20 cellular contexts compared by ENCODE assay signal in genomic region chr9:81611664-81612063, GRCh38.
"Had no signal": no experiment of that assay in that cellular context is flagged by ENCODE, and none has a peak within 500 bp of the region (broad histone marks: within the 10 kb centered on the region; RNA-seq: fewer than 3 reads in every experiment).

No MANE protein-coding gene starts in this region.

- H3K27me3 Mint-ChIP-seq: activated naive CD8-positive, alpha-beta T cell; activated T-cell treated with anti-CD3 and anti-CD28 coated beads, Interleukin-2, amount 50 U/mL, for 24 hours; activated T-helper 17 cell treated with anti-CD3 and anti-CD28 coated beads, Interleukin-2, amount 50 U/mL, for 72 hours; effector memory CD8-positive, alpha-beta T cell; progenitor cell of endocrine pancreas; stimulated activated naive CD8-positive, alpha-beta T cell treated with anti-CD3 and anti-CD28 coated beads, Interleukin-15, amount 100 ng/mL, for 72 hours; type B pancreatic cell had no signal

- H3K9me3 ChIP-seq: adrenal gland, gastroesophageal sphincter, heart left ventricle, suprapubic skin had no signal

- DNase-seq: activated CD8-positive, alpha-beta memory T cell treated with anti-CD3 and anti-CD28 coated beads, Interleukin-2, amount 50 U/mL, for 4 hours; activated T-cell treated with anti-CD3 and anti-CD28 coated beads, Interleukin-2, amount 50 U/mL, for 24 hours; adrenal gland; central memory CD4-positive, alpha-beta T cell; effector memory CD8-positive, alpha-beta T cell; heart left ventricle; islet precursor cell; left cardiac atrium; stimulated activated CD4-positive, alpha-beta T cell treated with anti-CD3 and anti-CD28 coated beads, Interleukin-1b, Interleukin-23, amount 100 ng/mL, for 48 hours; stimulated activated naive CD8-positive, alpha-beta T cell treated with anti-CD3 and anti-CD28 coated beads, Interleukin-15, amount 100 ng/mL, for 72 hours; T-helper 9 cell had no signal

- ATAC-seq: activated T-helper 17 cell treated with anti-CD3 and anti-CD28 coated beads, Interleukin-2, amount 50 U/mL, for 72 hours; effector memory CD8-positive, alpha-beta T cell; esophagus mucosa; gastroesophageal sphincter; heart left ventricle; left cardiac atrium; stimulated activated effector memory CD8-positive, alpha-beta T cell treated with anti-CD3 and anti-CD28 coated beads, Interleukin-12 subunit alpha, Interleukin-12 subunit beta, amount 100 ng/mL, for 72 hours; stimulated activated naive CD8-positive, alpha-beta T cell treated with anti-CD3 and anti-CD28 coated beads, Interleukin-15, amount 100 ng/mL, for 72 hours; WTC11 had no signal

- H3K27me3 ChIP-seq: adrenal gland, gastroesophageal sphincter, heart left ventricle, suprapubic skin had no signal

- H3K27ac Mint-ChIP-seq: activated naive CD8-positive, alpha-beta T cell; activated T-cell treated with anti-CD3 and anti-CD28 coated beads, Interleukin-2, amount 50 U/mL, for 24 hours; activated T-helper 17 cell treated with anti-CD3 and anti-CD28 coated beads, Interleukin-2, amount 50 U/mL, for 72 hours; effector memory CD8-positive, alpha-beta T cell; progenitor cell of endocrine pancreas; stimulated activated effector memory CD8-positive, alpha-beta T cell treated with anti-CD3 and anti-CD28 coated beads, Interleukin-12 subunit alpha, Interleukin-12 subunit beta, amount 100 ng/mL, for 72 hours; stimulated activated naive CD8-positive, alpha-beta T cell treated with anti-CD3 and anti-CD28 coated beads, Interleukin-15, amount 100 ng/mL, for 72 hours; type B pancreatic cell; WTC11 had no signal

- H3K4me3 ChIP-seq: adrenal gland, gastroesophageal sphincter, heart left ventricle, suprapubic skin had no signal

- H3K27ac ChIP-seq: suprapubic skin had no signal

- H3K9me3 Mint-ChIP-seq: activated T-cell treated with anti-CD3 and anti-CD28 coated beads, Interleukin-2, amount 50 U/mL, for 24 hours; stimulated activated effector memory CD8-positive, alpha-beta T cell treated with anti-CD3 and anti-CD28 coated beads, Interleukin-12 subunit alpha, Interleukin-12 subunit beta, amount 100 ng/mL, for 72 hours; stimulated activated naive CD8-positive, alpha-beta T cell treated with anti-CD3 and anti-CD28 coated beads, Interleukin-15, amount 100 ng/mL, for 72 hours; type B pancreatic cell had no signal

- H3K4me3 Mint-ChIP-seq: activated naive CD8-positive, alpha-beta T cell; activated T-cell treated with anti-CD3 and anti-CD28 coated beads, Interleukin-2, amount 50 U/mL, for 24 hours; activated T-helper 17 cell treated with anti-CD3 and anti-CD28 coated beads, Interleukin-2, amount 50 U/mL, for 72 hours; effector memory CD8-positive, alpha-beta T cell; stimulated activated effector memory CD8-positive, alpha-beta T cell treated with anti-CD3 and anti-CD28 coated beads, Interleukin-12 subunit alpha, Interleukin-12 subunit beta, amount 100 ng/mL, for 72 hours; stimulated activated naive CD8-positive, alpha-beta T cell treated with anti-CD3 and anti-CD28 coated beads, Interleukin-15, amount 100 ng/mL, for 72 hours; type B pancreatic cell; WTC11 had no signal

- H3K36me3 Mint-ChIP-seq: activated naive CD8-positive, alpha-beta T cell had no signal

- H3K4me1 Mint-ChIP-seq: activated T-helper 17 cell treated with anti-CD3 and anti-CD28 coated beads, Interleukin-2, amount 50 U/mL, for 72 hours; stimulated activated effector memory CD8-positive, alpha-beta T cell treated with anti-CD3 and anti-CD28 coated beads, Interleukin-12 subunit alpha, Interleukin-12 subunit beta, amount 100 ng/mL, for 72 hours; WTC11 had no signal
